ENCODE assay signal across 22 cellular contexts in the genomic region with DNA sequence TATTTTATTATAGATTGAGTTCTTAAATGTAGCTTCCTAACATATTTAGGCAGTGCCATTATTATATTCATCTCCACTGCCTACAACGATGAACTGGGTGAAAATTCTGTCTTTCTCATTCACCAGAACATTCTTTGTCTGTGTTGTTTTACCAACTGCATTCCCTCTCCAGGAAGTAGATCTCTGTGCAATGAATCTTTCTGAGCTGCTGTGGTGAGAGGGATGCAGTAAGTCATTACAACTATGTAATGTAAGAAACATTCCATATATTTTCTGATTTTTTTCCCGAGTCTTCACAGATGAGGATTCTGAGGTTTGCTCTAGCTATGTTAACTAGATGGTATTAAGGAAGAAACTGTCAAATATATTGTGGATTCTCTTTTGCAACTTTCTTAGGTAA.
"Had no signal": no experiment of that assay in that cellular context is flagged by ENCODE, and none has a peak within 500 bp of the region (broad histone marks: within the 10 kb centered on the region; RNA-seq: fewer than 3 reads in every experiment).

No MANE protein-coding gene starts in this region.

- H3K4me3 ChIP-seq: colonic mucosa, heart left ventricle, mucosa of descending colon, pancreas, spleen, tibial artery, upper lobe of left lung, vagina had no signal

- H3K27me3 ChIP-seq: colonic mucosa, heart left ventricle, pancreas, spleen, tibial artery, upper lobe of left lung, vagina had no signal

- H3K27me3 Mint-ChIP-seq: naive thymus-derived CD8-positive, alpha-beta T cell; progenitor cell of endocrine pancreas; stimulated activated memory B cell treated with anti-CD40 and anti-IgM and Interleukin-4, amounts not matched to agents 10 μg/mL and 1 μg/mL and 100 μg/mL, for 72 hours; stimulated activated naive CD8-positive, alpha-beta T cell treated with anti-CD3 and anti-CD28 coated beads, Interleukin-15, Interleukin-2, amounts not matched to agents 100 ng/mL and 50 ng/mL, for 24 hours had no signal

- H3K36me3 Mint-ChIP-seq: naive thymus-derived CD8-positive, alpha-beta T cell; stimulated activated memory B cell treated with anti-CD40 and anti-IgM and Interleukin-4, amounts not matched to agents 10 μg/mL and 1 μg/mL and 100 μg/mL, for 72 hours had no signal

- H3K4me1 ChIP-seq: colonic mucosa, heart left ventricle, pancreas, spleen, tibial artery, upper lobe of left lung, vagina had no signal

- H3K4me3 Mint-ChIP-seq: naive thymus-derived CD8-positive, alpha-beta T cell; stimulated activated memory B cell treated with anti-CD40 and anti-IgM and Interleukin-4, amounts not matched to agents 10 μg/mL and 1 μg/mL and 100 μg/mL, for 72 hours; stimulated activated naive CD8-positive, alpha-beta T cell treated with anti-CD3 and anti-CD28 coated beads, Interleukin-15, Interleukin-2, amounts not matched to agents 100 ng/mL and 50 ng/mL, for 24 hours had no signal

- H3K4me1 Mint-ChIP-seq: naive thymus-derived CD8-positive, alpha-beta T cell; stimulated activated memory B cell treated with anti-CD40 and anti-IgM and Interleukin-4, amounts not matched to agents 10 μg/mL and 1 μg/mL and 100 μg/mL, for 72 hours had no signal

- H3K36me3 ChIP-seq: colonic mucosa, heart left ventricle, pancreas, spleen, tibial artery, upper lobe of left lung, vagina had no signal

- H3K27ac ChIP-seq: colonic mucosa, heart left ventricle, pancreas, spleen, tibial artery, upper lobe of left lung, vagina had no signal

- DNase-seq: colonic mucosa; dermis blood vessel endothelial cell; effector CD4-positive, alpha-beta T cell; foreskin melanocyte; heart left ventricle; hippocampal formation; kidney glomerular epithelial cell; mucosa of descending colon; naive thymus-derived CD8-positive, alpha-beta T cell; occipital lobe; pancreas; right cardiac atrium; spleen; stimulated activated CD4-positive, alpha-beta T cell treated with anti-CD3 and anti-CD28 coated beads, Interleukin-15, amount 100 ng/mL, for 24 hours; stimulated activated CD4-positive, alpha-beta T cell treated with anti-CD3 and anti-CD28 coated beads, Interleukin-1b, Interleukin-23, amount 100 ng/mL, for 48 hours; stimulated activated CD4-positive, alpha-beta T cell treated with anti-CD3 and anti-CD28 coated beads, Interleukin-4, amount 100 ng/mL, for 24 hours; tibial artery; upper lobe of left lung had no signal

- H3K27ac Mint-ChIP-seq: naive thymus-derived CD8-positive, alpha-beta T cell; progenitor cell of endocrine pancreas; stimulated activated memory B cell treated with anti-CD40 and anti-IgM and Interleukin-4, amounts not matched to agents 10 μg/mL and 1 μg/mL and 100 μg/mL, for 72 hours; stimulated activated naive CD8-positive, alpha-beta T cell treated with anti-CD3 and anti-CD28 coated beads, Interleukin-15, Interleukin-2, amounts not matched to agents 100 ng/mL and 50 ng/mL, for 24 hours had no signal

- H3K9me3 ChIP-seq: colonic mucosa, pancreas, tibial artery, upper lobe of left lung, vagina had no signal

- FAIRE-seq: pancreas had no signal
